Comparison of ENCODE assay signal across 19 cellular contexts in the genomic region with DNA sequence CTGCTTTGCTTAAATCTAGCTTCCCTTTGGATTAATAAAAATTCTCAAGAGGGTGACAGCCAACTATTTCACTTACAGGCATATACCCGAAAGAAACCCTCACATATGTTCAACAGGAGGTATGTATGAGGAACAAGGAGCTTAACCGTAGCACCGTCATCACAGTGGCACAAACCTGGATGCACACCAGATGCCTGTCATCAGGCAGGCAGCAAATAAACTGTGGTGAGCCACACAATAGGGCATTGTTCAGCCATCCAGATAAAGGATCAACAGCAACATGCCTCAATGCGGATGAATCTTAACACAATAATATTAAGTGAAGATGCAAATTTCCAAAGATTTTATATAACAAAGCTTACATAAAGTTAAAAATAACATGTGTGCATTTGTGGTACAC. TPM values are rescaled to one million over a fixed set of nuclear protein-coding genes. Genes with fewer than 3 reads are reported as not detected.
DNase-seq lines count a peak whose midpoint lies in the region; ATAC-seq and TF ChIP-seq lines count a peak whose summit lies in the region.
"Had no signal": no experiment of that assay in that cellular context is flagged by ENCODE, and none has a peak within 500 bp of the region (broad histone marks: within the 10 kb centered on the region; RNA-seq: fewer than 3 reads in every experiment).

No MANE protein-coding gene starts in this region.

- H3K4me3 ChIP-seq in epithelial cell of esophagus (ENCODE audit: low read length), result no peak overlapping the region
- H3K4me3 ChIP-seq: gastroesophageal sphincter, skin epidermis had no signal

- no peak for ATAC-seq in HG03095 (IDR thresholded peaks at IDR 0.05; ENCODE audit: unreplicated experiment)
- no peak for ATAC-seq in HG02759 (IDR thresholded peaks at IDR 0.05; ENCODE audit: unreplicated experiment)
- no peak for ATAC-seq in GM21528 (IDR thresholded peaks at IDR 0.05; ENCODE audit: low FRiP score, unreplicated experiment)
- ATAC-seq: gastroesophageal sphincter, HCT116, left ventricle myocardium superior had no signal

- TF ChIP-seq CTCF in epithelial cell of esophagus (IDR thresholded peaks at IDR 0.05; ENCODE audit: insufficient read depth, low read depth, low read length, missing control alignments), result no peak

- DNase-seq in Daoy (ENCODE audit: low read depth), result peak; percentile 59
- DNase-seq in NCI-H526 (lab: John Stamatoyannopoulos, UW), result peak; percentile 69 to 74
- DNase-seq in epithelial cell of esophagus (ENCODE audit: low read depth), result peak; percentile 41
- peak; percentile 39 for DNase-seq in myocyte (ENCODE audit: low read depth)
- no peak for DNase-seq in SK-N-DZ (ENCODE audit: low spot score)
- DNase-seq: activated naive CD4-positive, alpha-beta T cell treated with anti-CD3 and anti-CD28 coated beads, Interleukin-2, amount 50 U/mL, for 16 hours; activated T-cell treated with anti-CD3 and anti-CD28 coated beads for 4 hours; cortex of kidney; Kasumi-1; left ventricle myocardium superior; stimulated activated CD4-positive, alpha-beta T cell treated with anti-CD3 and anti-CD28 coated beads, Interleukin-4, amount 100 ng/mL, for 24 hours; SW 1271 had no signal

RNA-seq across cellular contexts. Expression of a gene that starts 5.5 kb away (rescaled TPM):
- under 0.01 TPM in 1 of 2 replicates, not detected in the other for total RNA-seq in Daoy (2014; rRNA removed; shearing (Covaris generic))
- 0.05 and 0.19 TPM in 2 replicates for total RNA-seq in myocyte
- polyA plus RNA-seq in myocyte (2012), result 0.52 TPM
- polyA plus RNA-seq in SK-N-DZ (2014; cell fraction: cytosol; rRNA removed), result not detected in 2 replicates
- not detected in 2 replicates for polyA plus RNA-seq in SK-N-DZ (2014; cell fraction: nucleus; rRNA removed)
- total RNA-seq: G401, left ventricle myocardium superior had no signal
